In the genomic region with DNA sequence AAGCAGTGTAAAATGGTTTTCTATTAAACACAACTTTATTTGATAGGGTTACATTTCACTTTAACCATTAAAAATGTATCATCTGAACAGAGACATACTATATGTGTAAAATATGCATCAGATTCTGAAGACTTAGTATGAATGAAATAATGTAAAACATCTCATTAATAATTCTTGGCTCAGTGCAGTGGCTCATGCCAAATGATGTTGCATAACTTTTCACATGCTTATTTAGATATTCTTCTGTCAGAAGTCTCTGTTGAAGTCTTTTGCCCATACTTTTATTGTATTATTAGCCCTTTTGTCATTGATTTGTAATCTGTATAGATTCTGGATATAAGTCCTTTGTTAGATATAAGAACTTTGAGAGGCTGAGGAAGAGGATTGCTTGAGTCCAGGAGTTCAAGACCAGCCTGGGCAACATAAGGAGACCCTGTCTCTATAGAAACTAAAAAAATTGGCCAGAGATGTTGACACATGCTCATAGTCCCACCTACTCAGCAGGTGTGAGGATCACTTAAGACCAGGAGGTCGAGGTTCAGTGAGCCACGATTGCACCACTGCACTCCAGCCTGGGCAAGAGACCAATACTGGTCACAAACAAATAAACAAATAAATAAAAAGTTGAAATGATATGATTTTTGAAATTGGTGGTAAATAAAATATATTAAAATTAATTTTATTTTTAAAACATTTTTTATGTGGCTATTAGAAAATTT, we compare ENCODE assay signal across 17 cellular contexts.
DNase-seq lines count a peak whose midpoint lies in the region; FAIRE-seq and TF ChIP-seq lines count a peak whose summit lies in the region.
"Had no signal": no experiment of that assay in that cellular context is flagged by ENCODE, and none has a peak within 500 bp of the region (broad histone marks: within the 10 kb centered on the region; RNA-seq: fewer than 3 reads in every experiment).

No MANE protein-coding gene starts in this region.

- DNase-seq in AG10803 (ENCODE audit: low read depth) (peak; percentile 73), DMS79 treated with DMSO at 0.1 percent for 48 hours (lab: John Stamatoyannopoulos, UW) (peak; percentile 37), adipocyte (ENCODE audit: low read depth) (peak; percentile 70), frontal cortex (ENCODE audit: low spot score in 2 of 2) (no peak), H9 (no peak), epidermal melanocyte (ENCODE audit: insufficient read length, low spot score) (no peak)
- DNase-seq in activated CD4-positive, alpha-beta T cell treated with anti-CD3 and anti-CD28 coated beads for 4 hours, result no peak
- DNase-seq: BE2C; CD4-positive, alpha-beta T cell; HFFc6; Kasumi-1; MM.1S; NCI-H1105; NCI-H1694; NCI-H446; NCI-H82 had no signal

- TF ChIP-seq CTCF in AG10803 (conservative IDR thresholded peaks at IDR 0.05; ENCODE audit: low read length) (no peak), H9 (conservative IDR thresholded peaks at IDR 0.05) (no peak)

- H2BK5ac ChIP-seq in H9 (ENCODE audit: insufficient read length, low read length), result no peak overlapping the region

- WGBS in H9 (ENCODE audit: extremely low coverage, insufficient read length, low lambda C conversion rate), result no CpG with 5 or more reads among the region's 2 CpGs

- no peak overlapping the region for H4K91ac ChIP-seq in H9 (ENCODE audit: insufficient read length, low read depth, low read length)

- no peaks in the 10 kb centered on the region for H3K36me3 ChIP-seq in adipocyte (ENCODE audit: control insufficient read depth, insufficient read depth, low read length, severe bottlenecking)
- H3K36me3 ChIP-seq: BE2C had no signal

- H3K4me2 ChIP-seq in H9 (ENCODE audit: insufficient read depth, insufficient read length, low read length), result no peak overlapping the region

- H3K23ac ChIP-seq in H9 (ENCODE audit: insufficient read length, low read depth, low read length), result no peak overlapping the region

- H3K4me3 Mint-ChIP-seq in H9, result no peak overlapping the region
- H3K4me3 Mint-ChIP-seq: CD4-positive, alpha-beta T cell; HFFc6 had no signal

- peaks cover 0 to 7% of the 10 kb centered on the region in 2 experiments; a peak in 1 of 4 replicates for H3K4me1 Mint-ChIP-seq in H9

- no peak overlapping the region for H3K4me3 ChIP-seq in AG10803 (ENCODE audit: low read length)
- no peak overlapping the region for H3K4me3 ChIP-seq in adipocyte (ENCODE audit: low read length)

- peaks cover 7% of the 10 kb centered on the region for H3K9me3 ChIP-seq in adipocyte (ENCODE audit: control insufficient read depth, low read length)
- no peaks in the 10 kb centered on the region for H3K9me3 ChIP-seq in H9 (ENCODE audit: control insufficient read depth, low read depth, low read length)
- H3K9me3 ChIP-seq: BE2C had no signal

- H3K27me3 ChIP-seq in adipocyte (replicated peaks; ENCODE audit: control insufficient read depth, insufficient read depth, low read length), result no peaks in the 10 kb centered on the region
- H3K27me3 ChIP-seq in H9 (ENCODE audit: insufficient read depth, low read length), result no peaks in the 10 kb centered on the region
- H3K27me3 ChIP-seq: BE2C had no signal

- H3K4me1 ChIP-seq in adipocyte (ENCODE audit: control insufficient read depth, insufficient read depth, low read length), result no peaks in the 10 kb centered on the region
- no peaks in the 10 kb centered on the region for H3K4me1 ChIP-seq in H9 (ENCODE audit: insufficient read depth, low read length)
- H3K4me1 ChIP-seq: BE2C had no signal

- H4K5ac ChIP-seq in H9 (ENCODE audit: insufficient read length, low read depth, low read length), result no peak overlapping the region

- H3K4ac ChIP-seq in H9 (ENCODE audit: low read depth, low read length), result no peak overlapping the region

- no peak overlapping the region for H2AK5ac ChIP-seq in H9 (ENCODE audit: insufficient read length, low read length)

- H3K18ac ChIP-seq in H9 (ENCODE audit: insufficient read length, low read depth, low read length), result no peak overlapping the region

- FAIRE-seq in frontal cortex (lab: Jason Lieb, UNC), result peak; percentile 24
- FAIRE-seq: H1 had no signal

- no peaks in the 10 kb centered on the region; the same call in 1 of the 2 replicates for H3K27me3 Mint-ChIP-seq in H9 (ENCODE audit: low read depth)
- H3K27me3 Mint-ChIP-seq: CD4-positive, alpha-beta T cell had no signal

- no peak overlapping the region for H2BK120ac ChIP-seq in H9 (ENCODE audit: low read depth, low read length, poor library complexity, severe bottlenecking)

- H3K79me2 ChIP-seq in H9 (ENCODE audit: insufficient read depth, low read length), result no peaks in the 10 kb centered on the region

- no peaks in the 10 kb centered on the region for H4K20me1 ChIP-seq in H9 (ENCODE audit: control insufficient read depth, insufficient read depth, insufficient read length)

- H3T11ph ChIP-seq in H9 (ENCODE audit: low read length), result no peak overlapping the region

- H2BK12ac ChIP-seq in H9 (ENCODE audit: insufficient read length, low read depth, low read length), result no peak overlapping the region

- no peak overlapping the region for H2AFZ ChIP-seq in H9 (ENCODE audit: low read length)

- peaks cover 3 to 5% of the 10 kb centered on the region in 2 experiments; a peak in 3 of 5 replicates for H3K9me3 Mint-ChIP-seq in H9

- no peak overlapping the region for H3K14ac ChIP-seq in H9 (ENCODE audit: insufficient read depth, low read length)

- H2BK20ac ChIP-seq in H9 (ENCODE audit: low read depth, low read length, poor library complexity, severe bottlenecking), result no peak overlapping the region

- no peak overlapping the region for H3K9ac ChIP-seq in adipocyte (ENCODE audit: low read length)
- H3K9ac ChIP-seq in H9 (ENCODE audit: extremely low read depth, insufficient read length, low read length), result no peak overlapping the region

- no peak overlapping the region for H2BK15ac ChIP-seq in H9 (ENCODE audit: low read depth, low read length)

- H3K27ac ChIP-seq in H9 (ENCODE audit: insufficient read length, low read depth, low read length), result no peak overlapping the region

- no peak overlapping the region for H3K56ac ChIP-seq in H9 (ENCODE audit: insufficient read length, low read depth, low read length)

- H3K79me1 ChIP-seq in H9 (ENCODE audit: insufficient read depth, low read depth, low read length, poor library complexity, severe bottlenecking), result no peaks in the 10 kb centered on the region

- H4K8ac ChIP-seq in H9 (replicated peaks; ENCODE audit: insufficient read length, low read depth, low read length), result no peak overlapping the region

- H3K36me3 Mint-ChIP-seq in H9 (ENCODE audit: insufficient read depth in 1 of 3, low read depth in 3 of 3), result peaks cover 0 to 2% (median 0%) of the 10 kb centered on the region in 3 experiments; a peak in 2 of 7 replicates

- H3K27ac Mint-ChIP-seq in H9, result no peak overlapping the region
- H3K27ac Mint-ChIP-seq: CD4-positive, alpha-beta T cell; HFFc6 had no signal

- no peaks in the 10 kb centered on the region for H3K23me2 ChIP-seq in H9 (ENCODE audit: insufficient read length, low read depth, low read length, poor library complexity, severe bottlenecking)

Comparison
In these comparisons a context has a peak if more than half of its experiments do, and no peak if none do; other contexts are left out.
1. DNase-seq: peak in AG10803 (single experiment), DMS79 treated with DMSO at 0.1 percent for 48 hours (single experiment) and adipocyte (single experiment); none in frontal cortex (0 of 2), H9 (single experiment), activated CD4-positive, alpha-beta T cell treated with anti-CD3 and anti-CD28 coated beads for 4 hours (0 of 2) and epidermal melanocyte (single experiment).